12 cellular contexts compared by ENCODE assay signal in genomic region chr9:115202960-115203751, GRCh38.
DNase-seq lines count a peak whose midpoint lies in the region; ATAC-seq, FAIRE-seq and TF ChIP-seq lines count a peak whose summit lies in the region.
"Had no signal": no experiment of that assay in that cellular context is flagged by ENCODE, and none has a peak within 500 bp of the region (broad histone marks: within the 10 kb centered on the region; RNA-seq: fewer than 3 reads in every experiment).

No MANE protein-coding gene starts in this region.

- H3K4me3 ChIP-seq in GM12865 (ENCODE audit: low read depth, low read length) = no peak overlapping the region
- no peak overlapping the region for H3K4me3 ChIP-seq in SK-N-SH (ENCODE audit: low read depth in 2 of 2, low read length in 1 of 2)
- H3K4me3 ChIP-seq in gastroesophageal sphincter = no peak overlapping the region
- H3K4me3 ChIP-seq in skeletal muscle cell (ENCODE audit: low read depth, low read length) = no peak overlapping the region
- no peak overlapping the region for H3K4me3 ChIP-seq in thyroid gland (replicated peaks in 1 of 3)

- no peaks in the 10 kb centered on the region for H3K79me2 ChIP-seq in SK-N-SH (ENCODE audit: insufficient read depth)

- H3K9ac ChIP-seq in SK-N-SH = peak overlapping the region; percentile 17; the same call in 1 of the 2 replicates

- no peak overlapping the region for H3K27ac Mint-ChIP-seq in activated naive CD8-positive, alpha-beta T cell treated with anti-CD3 and anti-CD28 coated beads, Interleukin-2, amount 50 U/mL, for 24 hours

- H3K9me3 Mint-ChIP-seq in activated naive CD8-positive, alpha-beta T cell treated with anti-CD3 and anti-CD28 coated beads, Interleukin-2, amount 50 U/mL, for 24 hours = no peaks in the 10 kb centered on the region

- no peaks in the 10 kb centered on the region for H3K9me2 ChIP-seq in SK-N-SH

- no peak overlapping the region for H3K4me3 Mint-ChIP-seq in activated naive CD8-positive, alpha-beta T cell treated with anti-CD3 and anti-CD28 coated beads, Interleukin-2, amount 50 U/mL, for 24 hours

- H3K36me3 Mint-ChIP-seq in activated naive CD8-positive, alpha-beta T cell treated with anti-CD3 and anti-CD28 coated beads, Interleukin-2, amount 50 U/mL, for 24 hours (ENCODE audit: low read depth) = no peaks in the 10 kb centered on the region

- POLR2A ChIA-PET in SK-N-SH (lab: Yijun Ruan, JAX) = interaction anchor here (1.4 kb wide), 1 partner anchor 85 kb away, joined by 3 read pairs; the partner anchor contains the start of gene TNC

- TF ChIP-seq CTCF in GM12865 (IDR thresholded peaks at IDR 0.05; ENCODE audit: insufficient read depth, low read depth, low read length, missing control alignments) = no peak
- TF ChIP-seq CTCF in SK-N-SH (IDR thresholded peaks at IDR 0.05) = peak; percentile 42
- TF ChIP-seq CTCF in gastroesophageal sphincter (IDR thresholded peaks at IDR 0.05) = no peak
- no peak for TF ChIP-seq CTCF in thyroid gland (IDR thresholded peaks at IDR 0.05)

- peak; percentile 44 for TF ChIP-seq RAD21 in SK-N-SH (IDR thresholded peaks at IDR 0.05; ENCODE audit: low read length)

- peak; percentile 7 for DNase-seq in GM12865 (ENCODE audit: low read depth)
- peak; percentile 41 for DNase-seq in SK-N-SH
- DNase-seq in skeletal muscle cell (ENCODE audit: low read depth) = peak; percentile 46
- DNase-seq in urothelium cell line (ENCODE audit: low spot score) = no peak
- no peak for DNase-seq in thyroid gland
- no peak for DNase-seq in activated naive CD8-positive, alpha-beta T cell treated with anti-CD3 and anti-CD28 coated beads, Interleukin-2, amount 50 U/mL, for 24 hours
- DNase-seq in NCI-H1436 treated with DMSO at 0.1 percent for 48 hours (lab: John Stamatoyannopoulos, UW) = no peak
- DNase-seq: activated CD4-positive, alpha-beta T cell treated with anti-CD3 and anti-CD28 coated beads for 4 hours; activated gamma-delta T cell treated with Interleukin-2 at 50 U/mL for 16 hours; NCI-H2171 treated with DMSO at 0.1 percent for 48 hours had no signal

- H3K27ac ChIP-seq in SK-N-SH (ENCODE audit: low read depth in 2 of 2, low read length in 1 of 2) (peak overlapping the region; percentile 89 to 96), gastroesophageal sphincter (no peak overlapping the region), thyroid gland (no peak overlapping the region)

- intact Hi-C loops in thyroid gland (cut with DNase I) = no loop called here

- H3K4me1 Mint-ChIP-seq in activated naive CD8-positive, alpha-beta T cell treated with anti-CD3 and anti-CD28 coated beads, Interleukin-2, amount 50 U/mL, for 24 hours = peaks cover 19% of the 10 kb centered on the region

- CTCF ChIA-PET in SK-N-SH (lab: Yijun Ruan, JAX) = interaction anchor here (0.6 to 0.8 kb wide), 2 partner anchors 9 to 42 kb away, joined by 3 to 4 read pairs; no protein-coding TSS in a partner anchor

- H4K20me1 ChIP-seq in SK-N-SH (ENCODE audit: insufficient read depth) = no peaks in the 10 kb centered on the region

- no peak overlapping the region for H2AFZ ChIP-seq in SK-N-SH (ENCODE audit: low read depth)

- 28% methylated on average over 2 of the region's 2 CpGs for WGBS in SK-N-SH (ENCODE audit: low lambda C conversion rate)
- WGBS in gastroesophageal sphincter (ENCODE audit: low coverage in 1 of 2), 2 donors = 0 to 80% methylated on average over 1 of the region's 2 CpGs
- 75 to 91% methylated on average over 2 of the region's 2 CpGs for WGBS in thyroid gland, 2 donors

- H3K4me2 ChIP-seq in SK-N-SH = 0 out of 2 replicates have a peak overlapping the region, but pooled peaks have one; percentile 6

- H3K4me1 ChIP-seq in SK-N-SH (ENCODE audit: control insufficient read depth in 1 of 2, insufficient read depth in 2 of 2, low read depth in 1 of 2, low read length in 1 of 2) (peaks cover 25 to 46% of the 10 kb centered on the region in 2 experiments), gastroesophageal sphincter (peaks cover 0 to under 1% (median 0%) of the 10 kb centered on the region in 3 donors), thyroid gland (no peaks in the 10 kb centered on the region)

- H3K36me3 ChIP-seq in SK-N-SH (replicated peaks in 1 of 2; ENCODE audit: control insufficient read depth in 1 of 2, insufficient read depth in 2 of 2, low read length in 1 of 2) (no peaks in the 10 kb centered on the region), gastroesophageal sphincter (no peaks in the 10 kb centered on the region), thyroid gland (no peaks in the 10 kb centered on the region)

- TF ChIP-seq EP300 in SK-N-SH (IDR thresholded peaks at IDR 0.05; ENCODE audit: borderline replicate concordance in 1 of 2, low read depth in 1 of 2, low read length in 1 of 2) (peak; percentile 74 to 81; a peak in 3 of 4 replicates), gastroesophageal sphincter (IDR thresholded peaks at IDR 0.05) (no peak)

- H3K27me3 ChIP-seq in SK-N-SH (ENCODE audit: insufficient read depth) (no peaks in the 10 kb centered on the region), gastroesophageal sphincter (no peaks in the 10 kb centered on the region), thyroid gland (no peaks in the 10 kb centered on the region)

- no peak for FAIRE-seq in urothelium cell line (lab: Jason Lieb, UNC)
- FAIRE-seq: G401.6 had no signal

- TF ChIP-seq POLR2A in gastroesophageal sphincter (IDR thresholded peaks at IDR 0.05) (no peak), thyroid gland (IDR thresholded peaks at IDR 0.05) (no peak)

- H3K9me3 ChIP-seq in SK-N-SH (no peaks in the 10 kb centered on the region), gastroesophageal sphincter (no peaks in the 10 kb centered on the region), thyroid gland (no peaks in the 10 kb centered on the region)

- peak; percentile 64 for ATAC-seq in gastroesophageal sphincter
- no peak for ATAC-seq in activated naive CD8-positive, alpha-beta T cell treated with anti-CD3 and anti-CD28 coated beads, Interleukin-2, amount 50 U/mL, for 24 hours

- H3K27me3 Mint-ChIP-seq in activated naive CD8-positive, alpha-beta T cell treated with anti-CD3 and anti-CD28 coated beads, Interleukin-2, amount 50 U/mL, for 24 hours = peaks cover 34% of the 10 kb centered on the region

- peaks cover 43% of the 10 kb centered on the region for H3F3A ChIP-seq in SK-N-SH (replicated peaks; ENCODE audit: insufficient read depth)

TF ChIP-seq in SK-N-SH, 30 proteins besides CTCF, POLR2A, EP300 and RAD21 (continues in another document):
- TF ChIP-seq CHD2 (IDR thresholded peaks at IDR 0.05; ENCODE audit: low read length, partially characterized antibody) = no peak
- peak; percentile 58; the same call in 1 of the 2 replicates for TF ChIP-seq FOSL2 (IDR thresholded peaks at IDR 0.05; ENCODE audit: borderline replicate concordance, low read depth)
- 0 out of 2 replicates have a peak, but pooled peaks have one; percentile 19 for TF ChIP-seq SMC3 (IDR thresholded peaks at IDR 0.05; ENCODE audit: low read depth, low read length)
- no peak for TF ChIP-seq RXRA (IDR thresholded peaks at IDR 0.05; ENCODE audit: borderline replicate concordance, low read depth)
- TF ChIP-seq GABPA (IDR thresholded peaks at IDR 0.05; ENCODE audit: low read depth) = no peak
- TF ChIP-seq PBX3 (IDR thresholded peaks at IDR 0.05) = no peak; the same call in none of the 2 replicates
- no peak for TF ChIP-seq USF1 (IDR thresholded peaks at IDR 0.05; ENCODE audit: borderline replicate concordance, low read depth)
- TF ChIP-seq MXI1 (IDR thresholded peaks at IDR 0.05; ENCODE audit: low read depth, low read length) = no peak
- TF ChIP-seq FOXJ3 (CRISPR knock-in tag; IDR thresholded peaks at IDR 0.05) = peak; percentile 54; the same call in 1 of the 2 replicates
- TF ChIP-seq JUND (IDR thresholded peaks at IDR 0.05) = peak; percentile 58; the same call in 1 of the 2 replicates
- 0 out of 2 replicates have a peak, but pooled peaks have one; percentile 36 for TF ChIP-seq REST (IDR thresholded peaks at IDR 0.05; ENCODE audit: low read depth, low read length)

Comparison
In these comparisons a context has a peak if more than half of its experiments do, and no peak if none do; other contexts are left out.
1. DNase-seq: peak in GM12865 (single experiment), SK-N-SH (single experiment) and skeletal muscle cell (single experiment); none in urothelium cell line (single experiment), thyroid gland (0 of 2), activated naive CD8-positive, alpha-beta T cell treated with anti-CD3 and anti-CD28 coated beads, Interleukin-2, amount 50 U/mL, for 24 hours (single experiment) and NCI-H1436 treated with DMSO at 0.1 percent for 48 hours (single experiment).
2. H3K27ac ChIP-seq: peak in SK-N-SH (2 of 2); none in gastroesophageal sphincter (0 of 4) and thyroid gland (0 of 3).